Comparison of ENCODE assay signal across 28 cellular contexts in genomic region chr6:90849686-90850085, GRCh38.
"Had no signal": no experiment of that assay in that cellular context is flagged by ENCODE, and none has a peak within 500 bp of the region (broad histone marks: within the 10 kb centered on the region; RNA-seq: fewer than 3 reads in every experiment).

No MANE protein-coding gene starts in this region.

- H3K27ac ChIP-seq: esophagus muscularis mucosa, foreskin keratinocyte, heart left ventricle, left lung, pancreas, prostate gland, right atrium auricular region, spleen, suprapubic skin, tibial nerve had no signal

- H3K27me3 Mint-ChIP-seq: dendritic cell treated with granulocyte-macrophage colony-stimulating factor and Interleukin-4, amounts not matched to agents 40 ng/mL and 50 ng/mL, for 4 days had no signal

- DNase-seq: activated B cell treated with CpG ODN at 0.5 μM for 24 hours; activated CD4-positive, alpha-beta T cell treated with anti-CD3 and anti-CD28 coated beads, Interleukin-2, amount 50 U/mL, for 4 hours; activated CD8-positive, alpha-beta memory T cell treated with anti-CD3 and anti-CD28 coated beads, Interleukin-2, amount 50 U/mL, for 4 hours; activated effector memory CD4-positive, alpha-beta T cell treated with anti-CD3 and anti-CD28 coated beads, Interleukin-2, amount 50 U/mL, for 16 hours; activated naive CD4-positive, alpha-beta T cell treated with anti-CD3 and anti-CD28 coated beads for 36 hours; activated T-cell treated with anti-CD3 and anti-CD28 coated beads, Interleukin-2, amount 50 U/mL, for 1 hour; amniotic stem cell; central memory CD4-positive, alpha-beta T cell; effector CD4-positive, alpha-beta T cell; foreskin keratinocyte; heart left ventricle; left lung; naive B cell; nucleus accumbens; pancreas; spleen; stimulated activated naive CD4-positive, alpha-beta T cell; T-helper 2 cell had no signal

- H3K4me1 ChIP-seq: esophagus muscularis mucosa, heart left ventricle, left lung, pancreas, prostate gland, right atrium auricular region, spleen, tibial nerve had no signal

- H3K27me3 ChIP-seq: esophagus muscularis mucosa, foreskin keratinocyte, heart left ventricle, left lung, pancreas, right atrium auricular region, spleen, suprapubic skin, tibial nerve had no signal

- H3K4me3 Mint-ChIP-seq: activated B cell treated with CpG ODN at 0.5 μM for 24 hours; activated naive CD4-positive, alpha-beta T cell treated with anti-CD3 and anti-CD28 coated beads for 36 hours; activated T-helper 1 cell treated with anti-CD3 and anti-CD28 coated beads, Interleukin-12 subunit alpha, Interleukin-12 subunit beta, Interleukin-2, Interleukin-4 antibody, amounts not matched to agents 30 ng/mL and 10 ng/mL and 1 ng/mL, durations not matched to agents 14 hours and 24 hours and 36 hours; dendritic cell treated with granulocyte-macrophage colony-stimulating factor and Interleukin-4, amounts not matched to agents 40 ng/mL and 50 ng/mL, for 4 days; mesothelial cell of epicardium; naive B cell; neural crest cell had no signal

- H3K4me1 Mint-ChIP-seq: activated B cell treated with CpG ODN at 0.5 μM for 24 hours, naive B cell, neural crest cell had no signal

- H3K36me3 Mint-ChIP-seq: mesothelial cell of epicardium, naive B cell had no signal

- ATAC-seq: foreskin keratinocyte, heart left ventricle, left lung, pancreas had no signal

- H3K9me3 Mint-ChIP-seq: activated B cell treated with CpG ODN at 0.5 μM for 24 hours; activated naive CD4-positive, alpha-beta T cell treated with anti-CD3 and anti-CD28 coated beads for 36 hours; activated T-helper 1 cell treated with anti-CD3 and anti-CD28 coated beads, Interleukin-12 subunit alpha, Interleukin-12 subunit beta, Interleukin-2, Interleukin-4 antibody, amounts not matched to agents 30 ng/mL and 10 ng/mL and 1 ng/mL, durations not matched to agents 14 hours and 24 hours and 36 hours; dendritic cell treated with granulocyte-macrophage colony-stimulating factor and Interleukin-4, amounts not matched to agents 40 ng/mL and 50 ng/mL, for 4 days; mesothelial cell of epicardium; neural crest cell had no signal

- H3K4me3 ChIP-seq: esophagus muscularis mucosa, heart left ventricle, left lung, lung, pancreas, prostate gland, right atrium auricular region, spleen, suprapubic skin, tibial nerve had no signal

- H3K27ac Mint-ChIP-seq: activated B cell treated with CpG ODN at 0.5 μM for 24 hours; activated naive CD4-positive, alpha-beta T cell treated with anti-CD3 and anti-CD28 coated beads for 36 hours; activated T-helper 1 cell treated with anti-CD3 and anti-CD28 coated beads, Interleukin-12 subunit alpha, Interleukin-12 subunit beta, Interleukin-2, Interleukin-4 antibody, amounts not matched to agents 30 ng/mL and 10 ng/mL and 1 ng/mL, durations not matched to agents 14 hours and 24 hours and 36 hours; dendritic cell treated with granulocyte-macrophage colony-stimulating factor and Interleukin-4, amounts not matched to agents 40 ng/mL and 50 ng/mL, for 4 days; mesothelial cell of epicardium; naive B cell had no signal

- H3K36me3 ChIP-seq: esophagus muscularis mucosa, heart left ventricle, left lung, pancreas, prostate gland, right atrium auricular region, spleen, suprapubic skin, tibial nerve had no signal
